In the genomic region with DNA sequence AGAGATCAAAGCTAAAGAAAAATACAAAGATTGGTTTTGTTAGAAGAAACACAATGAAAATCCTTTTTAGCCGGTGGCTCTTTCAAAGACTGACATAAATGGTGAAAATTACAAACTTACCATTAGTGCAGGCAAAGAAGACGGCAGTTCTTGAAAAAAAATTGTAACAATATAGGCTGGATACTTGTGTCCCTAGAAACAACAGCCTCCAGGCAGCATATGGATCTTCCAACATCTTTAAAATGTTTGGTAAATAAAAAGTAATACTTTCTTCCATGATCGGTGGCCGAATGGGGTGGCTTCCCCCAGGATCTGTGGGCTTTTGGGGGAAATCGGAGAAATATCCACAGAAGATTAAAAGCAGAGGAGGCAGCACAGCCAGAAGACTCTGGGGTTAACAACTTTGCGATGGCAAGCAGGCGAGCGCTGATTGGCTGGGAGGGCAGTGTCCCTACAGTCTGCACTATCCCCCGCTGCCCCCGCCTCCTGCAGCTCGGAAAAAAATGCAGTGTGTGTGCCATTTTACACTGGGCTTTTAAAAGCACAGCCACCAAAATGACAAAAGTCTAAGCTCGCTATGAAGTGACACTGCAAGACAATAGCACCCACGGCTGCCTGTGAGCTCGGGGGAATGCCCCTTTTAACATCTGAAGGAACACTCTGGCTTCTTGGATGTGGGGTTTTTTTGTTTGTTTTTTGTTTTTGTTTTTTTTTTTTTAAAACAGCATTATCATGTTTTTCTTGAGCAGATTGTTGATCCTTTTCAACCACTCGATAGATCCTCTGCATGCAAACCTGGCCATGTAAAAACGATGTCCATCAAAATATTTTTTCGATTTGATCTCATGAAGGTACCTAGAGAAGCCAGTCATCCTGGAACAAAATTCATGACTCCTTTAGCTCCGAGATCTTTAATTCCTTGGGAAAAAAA, we compare ENCODE assay signal across 8 cellular contexts. TPM values are rescaled to one million over a fixed set of nuclear protein-coding genes. Genes with fewer than 3 reads are reported as not detected.
DNase-seq lines count a peak whose midpoint lies in the region; ATAC-seq, FAIRE-seq and TF ChIP-seq lines count a peak whose summit lies in the region.

No MANE protein-coding gene starts in this region.

- CTCF ChIA-PET in activated B cell treated with CpG ODN at 0.5 μM for 24 hours (lab: Charles Lee), result interaction anchor here (1.4 to 3.1 kb wide), 5 partner anchors 9 to 67 kb away, joined by 3 to 14 read pairs (median 5); partner anchors contain the start of gene CCDC7

- H3K27ac Mint-ChIP-seq in activated B cell treated with CpG ODN at 0.5 μM for 24 hours, result no peak overlapping the region

- no peak overlapping the region for H3K4me3 Mint-ChIP-seq in activated B cell treated with CpG ODN at 0.5 μM for 24 hours

- FAIRE-seq in islet of Langerhans (lab: Jason Lieb, UNC), result peak; percentile 85

- H3K4me1 Mint-ChIP-seq in activated B cell treated with CpG ODN at 0.5 μM for 24 hours, result peaks cover 21% of the 10 kb centered on the region

- H3K36me3 Mint-ChIP-seq in activated B cell treated with CpG ODN at 0.5 μM for 24 hours (ENCODE audit: low read depth), result peaks cover 2% of the 10 kb centered on the region

- peak; percentile 89 for DNase-seq in AG08396 (ENCODE audit: low spot score)
- peak; percentile 12 for DNase-seq in NCI-H226
- DNase-seq in activated B cell treated with CpG ODN at 0.5 μM for 24 hours, result peak; percentile 73
- DNase-seq in cerebellar cortex (ENCODE audit: low spot score), result peak; percentile 98
- peak; percentile 77 to 85 for DNase-seq in stimulated activated CD4-positive, alpha-beta T cell treated with anti-CD3 and anti-CD28 coated beads, Interleukin-12 subunit alpha, Interleukin-12 subunit beta, amount 100 ng/mL, for 24 hours (ENCODE audit: low read depth in 2 of 2)

- in situ Hi-C loops in GM18951 (cut with MboI; ENCODE audit: low sequenced_read_pairs, unreplicated experiment), result no loop called here

- POLR2A ChIA-PET in activated B cell treated with CpG ODN at 0.5 μM for 24 hours (lab: Charles Lee), result interaction anchor here (0.6 to 4.0 kb wide), 14 partner anchors 9 to 1975 kb away, joined by 3 to 54 read pairs (median 5); partner anchors contain the start of genes CCDC7, EPC1, KIF5B and ZNF438

- no peaks in the 10 kb centered on the region for H3K27me3 Mint-ChIP-seq in activated B cell treated with CpG ODN at 0.5 μM for 24 hours

- TF ChIP-seq CTCF in activated B cell treated with CpG ODN at 0.5 μM for 24 hours (IDR thresholded peaks at IDR 0.05), result no peak

- ATAC-seq in HG03175 (IDR thresholded peaks at IDR 0.05; ENCODE audit: unreplicated experiment) (peak; percentile 88), activated B cell treated with CpG ODN at 0.5 μM for 24 hours (ENCODE audit: low read depth) (peak; percentile 94)

- intact Hi-C loops in activated B cell treated with CpG ODN at 0.5 μM for 24 hours (cut with micrococcal nuclease), result loop anchor here (1.0 to 10.0 kb wide), 12 partner anchors 32 to 1946 kb away; partner anchors contain the start of genes ARHGAP12, CCDC7, ITGB1 and KIF5B

- TF ChIP-seq POLR2A in GM18951 (IDR thresholded peaks at IDR 0.05; ENCODE audit: extremely low read depth, insufficient read depth, insufficient read length), result peak; percentile 68

- no peaks in the 10 kb centered on the region for H3K9me3 Mint-ChIP-seq in activated B cell treated with CpG ODN at 0.5 μM for 24 hours

RNA-seq across cellular contexts. Expression of gene EPC1, which starts 31.7 kb away (rescaled TPM):
- total RNA-seq in activated B cell treated with CpG ODN at 0.5 μM for 24 hours, result 72.7 and 82.8 TPM in 2 replicates

Comparison
In these comparisons a context has a peak if more than half of its experiments do, and no peak if none do; other contexts are left out.
1. Peak in every context shown above with its lines: DNase-seq and ATAC-seq.
2. DNase-seq: peak in every context shown above with its lines; median percentile 98 in cerebellar cortex; 89 in AG08396; 81 in stimulated activated CD4-positive, alpha-beta T cell treated with anti-CD3 and anti-CD28 coated beads, Interleukin-12 subunit alpha, Interleukin-12 subunit beta, amount 100 ng/mL, for 24 hours; 73 in activated B cell treated with CpG ODN at 0.5 μM for 24 hours; 12 in NCI-H226.